ENCODE assay signal across 8 cellular contexts in genomic region chr15:40441736-40442531, GRCh38. TPM values are rescaled to one million over a fixed set of nuclear protein-coding genes. Genes with fewer than 3 reads are reported as not detected.
DNase-seq lines count a peak whose midpoint lies in the region; ATAC-seq and TF ChIP-seq lines count a peak whose summit lies in the region.

No MANE protein-coding gene starts in this region.

- POLR2A ChIA-PET in HEK293T (lab: Yijun Ruan, JAX): no interaction called here

- no peaks in the 10 kb centered on the region for H3K36me3 ChIP-seq in CD4-positive, CD25-positive, alpha-beta regulatory T cell (ENCODE audit: control insufficient read depth, insufficient read depth, low read length)

- no peaks in the 10 kb centered on the region for H3K27me3 ChIP-seq in CD4-positive, CD25-positive, alpha-beta regulatory T cell (ENCODE audit: control insufficient read depth, insufficient read depth, low read length)
- peaks cover 28% of the 10 kb centered on the region for H3K27me3 ChIP-seq in foreskin keratinocyte

- peak overlapping the region; percentile 63 for H3K4me3 ChIP-seq in CD4-positive, CD25-positive, alpha-beta regulatory T cell (ENCODE audit: low read depth, low read length)
- H3K4me3 ChIP-seq in retinal pigment epithelial cell (ENCODE audit: low read length): peak overlapping the region; percentile 60

- peaks cover 39% of the 10 kb centered on the region for H3K27me3 Mint-ChIP-seq in CD4-positive, CD25-positive, alpha-beta regulatory T cell
- H3K27me3 Mint-ChIP-seq in activated CD8-positive, alpha-beta memory T cell treated with anti-CD3 and anti-CD28 coated beads, Interleukin-2, amount 10 ng/mL, durations not matched to agents 7 days and 5 days: peaks cover 40% of the 10 kb centered on the region

- peak overlapping the region; percentile 92 to 98 (median 93) for H3K4me3 Mint-ChIP-seq in CD4-positive, CD25-positive, alpha-beta regulatory T cell
- H3K4me3 Mint-ChIP-seq in activated CD8-positive, alpha-beta memory T cell treated with anti-CD3 and anti-CD28 coated beads, Interleukin-2, amount 10 ng/mL, durations not matched to agents 7 days and 5 days: peak overlapping the region; percentile 78

- no peak for ATAC-seq in CD4-positive, CD25-positive, alpha-beta regulatory T cell (ENCODE audit: low read depth in 2 of 2)
- no peak for ATAC-seq in activated CD8-positive, alpha-beta memory T cell treated with anti-CD3 and anti-CD28 coated beads, Interleukin-2, amount 10 ng/mL, durations not matched to agents 7 days and 5 days
- no peak for ATAC-seq in foreskin keratinocyte
- no peak for ATAC-seq in HG02884 (IDR thresholded peaks at IDR 0.05; ENCODE audit: unreplicated experiment)

- TF ChIP-seq CTCF in foreskin keratinocyte (conservative IDR thresholded peaks at IDR 0.05) (peak; percentile 46), retinal pigment epithelial cell (conservative IDR thresholded peaks at IDR 0.05; ENCODE audit: low read depth, low read length) (peak; percentile 21)

- H3K4me1 Mint-ChIP-seq in CD4-positive, CD25-positive, alpha-beta regulatory T cell: peaks cover 0 to 73% (median 43%) of the 10 kb centered on the region in 4 donors
- H3K4me1 Mint-ChIP-seq in activated CD8-positive, alpha-beta memory T cell treated with anti-CD3 and anti-CD28 coated beads, Interleukin-2, amount 10 ng/mL, durations not matched to agents 7 days and 5 days: peaks cover 30% of the 10 kb centered on the region

- no peak overlapping the region for H3K27ac ChIP-seq in CD4-positive, CD25-positive, alpha-beta regulatory T cell (ENCODE audit: insufficient read depth, low read length, poor library complexity, severe bottlenecking)
- no peak overlapping the region for H3K27ac ChIP-seq in foreskin keratinocyte

- peaks cover 0 to 1% (median 0%) of the 10 kb centered on the region in 7 donors for H3K9me3 Mint-ChIP-seq in CD4-positive, CD25-positive, alpha-beta regulatory T cell
- H3K9me3 Mint-ChIP-seq in activated CD8-positive, alpha-beta memory T cell treated with anti-CD3 and anti-CD28 coated beads, Interleukin-2, amount 10 ng/mL, durations not matched to agents 7 days and 5 days (ENCODE audit: low read depth): no peaks in the 10 kb centered on the region

- no peaks in the 10 kb centered on the region for H3K9me3 ChIP-seq in CD4-positive, CD25-positive, alpha-beta regulatory T cell (ENCODE audit: control insufficient read depth in 2 of 2, low read length in 2 of 2)

- no peaks in the 10 kb centered on the region for H3K36me3 Mint-ChIP-seq in CD4-positive, CD25-positive, alpha-beta regulatory T cell
- no peaks in the 10 kb centered on the region for H3K36me3 Mint-ChIP-seq in activated CD8-positive, alpha-beta memory T cell treated with anti-CD3 and anti-CD28 coated beads, Interleukin-2, amount 10 ng/mL, durations not matched to agents 7 days and 5 days

- no peak for DNase-seq in CD4-positive, CD25-positive, alpha-beta regulatory T cell
- peak; percentile 17 for DNase-seq in HEK293T (ENCODE audit: extremely low spot score)
- peak; percentile 47 for DNase-seq in activated CD8-positive, alpha-beta memory T cell treated with anti-CD3 and anti-CD28 coated beads, Interleukin-2, amount 10 ng/mL, durations not matched to agents 7 days and 5 days
- DNase-seq in foreskin keratinocyte: no peak
- no peak for DNase-seq in retinal pigment epithelial cell (ENCODE audit: low read depth)
- no peak for DNase-seq in dedifferentiated amniotic fluid mesenchymal stem cell (ENCODE audit: extremely low spot score)
- DNase-seq in superior temporal gyrus (ENCODE audit: extremely low spot score): no peak

- peak overlapping the region in 2 of 3 donors; percentile 82 to 88 for H3K27ac Mint-ChIP-seq in CD4-positive, CD25-positive, alpha-beta regulatory T cell
- peak overlapping the region; percentile 67 for H3K27ac Mint-ChIP-seq in activated CD8-positive, alpha-beta memory T cell treated with anti-CD3 and anti-CD28 coated beads, Interleukin-2, amount 10 ng/mL, durations not matched to agents 7 days and 5 days

- CTCF ChIA-PET in HEK293T (lab: Yijun Ruan, JAX): no interaction called here
- CTCF ChIA-PET in activated CD8-positive, alpha-beta memory T cell treated with anti-CD3 and anti-CD28 coated beads, Interleukin-2, amount 10 ng/mL, durations not matched to agents 7 days and 5 days (lab: Charles Lee): interaction anchor here (0.6 to 7.0 kb wide), 14 partner anchors 10 to 133 kb away, joined by 3 to 54 read pairs (median 5); partner anchors contain the start of genes CCDC32, INAFM2 and IVD

- peaks cover 52% of the 10 kb centered on the region for H3K4me1 ChIP-seq in CD4-positive, CD25-positive, alpha-beta regulatory T cell (ENCODE audit: control insufficient read depth, insufficient read depth, low read length, poor library complexity, severe bottlenecking)
- no peaks in the 10 kb centered on the region for H3K4me1 ChIP-seq in foreskin keratinocyte

TF ChIP-seq in HEK293T, 16 proteins besides CTCF, POLR2A, EP300 and RAD21:
- no peak for TF ChIP-seq FOXM1 (IDR thresholded peaks at IDR 0.05; ENCODE audit: borderline replicate concordance)
- no peak for TF ChIP-seq L3MBTL2 (conservative IDR thresholded peaks at IDR 0.05)
- TF ChIP-seq CTBP1 (IDR thresholded peaks at IDR 0.05; ENCODE audit: borderline replicate concordance): no peak
- TF ChIP-seq HDGF (IDR thresholded peaks at IDR 0.05; ENCODE audit: borderline replicate concordance): no peak
- TF ChIP-seq ELF4 (IDR thresholded peaks at IDR 0.05): no peak
- TF ChIP-seq FOXK2 (IDR thresholded peaks at IDR 0.05): no peak

RNA-seq across cellular contexts. Expression of gene BAHD1, which starts 1.2 kb away (rescaled TPM):
- 32.9 TPM for total RNA-seq in CD4-positive, CD25-positive, alpha-beta regulatory T cell
- polyA plus RNA-seq in CD4-positive, CD25-positive, alpha-beta regulatory T cell: 1 to 10 TPM; 1.3 to 1.6 (median 1.5) TPM
- 10 to 100 TPM; 24.1 to 25.6 TPM for total RNA-seq in activated CD8-positive, alpha-beta memory T cell treated with anti-CD3 and anti-CD28 coated beads, Interleukin-2, amount 10 ng/mL, durations not matched to agents 7 days and 5 days
- total RNA-seq in foreskin keratinocyte: 12.4 and 13.2 TPM in 2 replicates
- 7.4 and 7.8 TPM in 2 replicates for polyA plus RNA-seq in foreskin keratinocyte

RNA-seq across cellular contexts. Expression of gene CHST14, which starts 28.9 kb away (rescaled TPM):
- total RNA-seq in CD4-positive, CD25-positive, alpha-beta regulatory T cell: 6.3 TPM
- 1 to 10 TPM; 1.1 to 2.0 (median 1.4) TPM for polyA plus RNA-seq in CD4-positive, CD25-positive, alpha-beta regulatory T cell
- total RNA-seq in activated CD8-positive, alpha-beta memory T cell treated with anti-CD3 and anti-CD28 coated beads, Interleukin-2, amount 10 ng/mL, durations not matched to agents 7 days and 5 days: 10 to 100 TPM; 12.3 to 12.6 TPM
- 5.5 and 6.2 TPM in 2 replicates for total RNA-seq in foreskin keratinocyte
- 9.0 and 10.5 TPM in 2 replicates for polyA plus RNA-seq in foreskin keratinocyte

RNA-seq across cellular contexts. Expression of gene IVD, which starts 36.3 kb away (rescaled TPM):
- total RNA-seq in CD4-positive, CD25-positive, alpha-beta regulatory T cell: 40.2 TPM
- polyA plus RNA-seq in CD4-positive, CD25-positive, alpha-beta regulatory T cell: 10 to 100 TPM; 25.0 to 36.3 (median 32.4) TPM
- total RNA-seq in activated CD8-positive, alpha-beta memory T cell treated with anti-CD3 and anti-CD28 coated beads, Interleukin-2, amount 10 ng/mL, durations not matched to agents 7 days and 5 days: 10 to 100 TPM; 70.3 to 87.2 TPM
- 14.3 and 24.5 TPM in 2 replicates for total RNA-seq in foreskin keratinocyte
- polyA plus RNA-seq in foreskin keratinocyte: 9.5 and 16.1 TPM in 2 replicates

RNA-seq across cellular contexts. Expression of gene KNSTRN, which starts 59.4 kb away (rescaled TPM):
- 10.5 TPM for total RNA-seq in CD4-positive, CD25-positive, alpha-beta regulatory T cell
- 1 to 10 TPM; 3.3 to 6.1 (median 4.4) TPM for polyA plus RNA-seq in CD4-positive, CD25-positive, alpha-beta regulatory T cell
- 10 to 100 TPM; 77.1 to 82.0 TPM for total RNA-seq in activated CD8-positive, alpha-beta memory T cell treated with anti-CD3 and anti-CD28 coated beads, Interleukin-2, amount 10 ng/mL, durations not matched to agents 7 days and 5 days
- 69.1 and 85.9 TPM in 2 replicates for total RNA-seq in foreskin keratinocyte
- polyA plus RNA-seq in foreskin keratinocyte: 47.9 and 67.9 TPM in 2 replicates

Comparison
In these comparisons a context has a peak if more than half of its experiments do, and no peak if none do; other contexts are left out.
1. DNase-seq: peak in HEK293T (single experiment) and activated CD8-positive, alpha-beta memory T cell treated with anti-CD3 and anti-CD28 coated beads, Interleukin-2, amount 10 ng/mL, durations not matched to agents 7 days and 5 days (single experiment); none in CD4-positive, CD25-positive, alpha-beta regulatory T cell (0 of 3), foreskin keratinocyte (0 of 2), retinal pigment epithelial cell (single experiment), dedifferentiated amniotic fluid mesenchymal stem cell (single experiment) and superior temporal gyrus (single experiment).